ENCODE assay signal across 8 cellular contexts in genomic region chr1:27862671-27863551, GRCh38. TPM values are rescaled to one million over a fixed set of nuclear protein-coding genes. Genes with fewer than 3 reads are reported as not detected.
DNase-seq lines count a peak whose midpoint lies in the region; ATAC-seq and TF ChIP-seq lines count a peak whose summit lies in the region.

No MANE protein-coding gene starts in this region.

- H3K4me3 Mint-ChIP-seq in activated T-helper 17 cell treated with anti-CD3 and anti-CD28 coated beads, Interleukin-2, amount 50 U/mL, for 72 hours, result peak overlapping the region; percentile 27

- DNase-seq in CD1c-positive myeloid dendritic cell (ENCODE audit: extremely low spot score) (peak; percentile 96), HK-2 (ENCODE audit: unreplicated experiment) (peak; percentile 85), heart left ventricle (peak in 4 of 5 donors; percentile 56 to 78 (median 65)), gastrocnemius medialis (peak; percentile 86 to 92), NCI-H2227 treated with DMSO at 0.1 percent for 48 hours (lab: John Stamatoyannopoulos, UW) (no peak)

- H3K27me3 ChIP-seq in heart left ventricle (no peaks in the 10 kb centered on the region), gastrocnemius medialis (no peaks in the 10 kb centered on the region)

- H3K4me1 ChIP-seq in heart left ventricle, result peaks cover 0 to 66% (median 4%) of the 10 kb centered on the region in 12 donors
- peaks cover 8 to 21% of the 10 kb centered on the region in 2 donors for H3K4me1 ChIP-seq in gastrocnemius medialis

- TF ChIP-seq POLR2A in heart left ventricle (IDR thresholded peaks at IDR 0.05) (no peak), gastrocnemius medialis (IDR thresholded peaks at IDR 0.05) (peak; percentile 6 to 39)

- H3K9me3 ChIP-seq in heart left ventricle (no peaks in the 10 kb centered on the region), gastrocnemius medialis (no peaks in the 10 kb centered on the region)

- WGBS in heart left ventricle, 4 donors, result 76 to 88% (median 87%) methylated on average over 9 of the region's 9 CpGs

- peaks cover 17% of the 10 kb centered on the region for H3K4me1 Mint-ChIP-seq in activated T-helper 17 cell treated with anti-CD3 and anti-CD28 coated beads, Interleukin-2, amount 50 U/mL, for 72 hours

- intact Hi-C loops in heart left ventricle (cut with DNase I), result loop anchor here in 5 of 10 donors (5.0 to 10.0 kb wide), 5 partner anchors 114 to 344 kb away; no protein-coding TSS in a partner anchor
- intact Hi-C loops in gastrocnemius medialis (cut with DNase I; ENCODE audit: low total_unique reads), result no loop called here

- no peaks in the 10 kb centered on the region for H3K36me3 Mint-ChIP-seq in activated T-helper 17 cell treated with anti-CD3 and anti-CD28 coated beads, Interleukin-2, amount 50 U/mL, for 72 hours (ENCODE audit: low read depth)

- TF ChIP-seq CTCF in heart left ventricle (IDR thresholded peaks at IDR 0.05) (no peak), gastrocnemius medialis (IDR thresholded peaks at IDR 0.05 in 4 of 5, conservative IDR thresholded peaks at IDR 0.05 in 1 of 5) (no peak)

- no peaks in the 10 kb centered on the region for H3K27me3 Mint-ChIP-seq in activated T-helper 17 cell treated with anti-CD3 and anti-CD28 coated beads, Interleukin-2, amount 50 U/mL, for 72 hours

- no peaks in the 10 kb centered on the region for H3K36me3 ChIP-seq in heart left ventricle
- H3K36me3 ChIP-seq in gastrocnemius medialis, result no peaks in the 10 kb centered on the region

- H3K9me3 Mint-ChIP-seq in activated T-helper 17 cell treated with anti-CD3 and anti-CD28 coated beads, Interleukin-2, amount 50 U/mL, for 72 hours, result no peaks in the 10 kb centered on the region

- H3K27ac Mint-ChIP-seq in activated T-helper 17 cell treated with anti-CD3 and anti-CD28 coated beads, Interleukin-2, amount 50 U/mL, for 72 hours, result peak overlapping the region; percentile 58

- ATAC-seq in activated T-helper 17 cell treated with anti-CD3 and anti-CD28 coated beads, Interleukin-2, amount 50 U/mL, for 72 hours (replicated peaks), result peak; percentile 46
- ATAC-seq in heart left ventricle (peak; percentile 86 to 89 (median 87)), gastrocnemius medialis (peak; percentile 99), HG02970 (IDR thresholded peaks at IDR 0.05; ENCODE audit: low FRiP score, unreplicated experiment) (no peak), GM18498 (IDR thresholded peaks at IDR 0.05; ENCODE audit: unreplicated experiment) (no peak)

- H3K4me3 ChIP-seq in heart left ventricle (peak overlapping the region in 1 of 12 donors; percentile 28), gastrocnemius medialis (no peak overlapping the region)

- in situ Hi-C loops in gastrocnemius medialis (cut with MboI; ENCODE audit: low sequenced_read_pairs in 4 of 4), result loop anchor here in 2 of 4 donors (5.0 to 25.0 kb wide), 2 partner anchors 109 to 124 kb away; no protein-coding TSS in a partner anchor

- peak overlapping the region in 10 of 12 donors; percentile 10 to 94 (median 50) for H3K27ac ChIP-seq in heart left ventricle
- H3K27ac ChIP-seq in gastrocnemius medialis, result peak overlapping the region; percentile 61 to 86 (median 80)

RNA-seq across cellular contexts. Expression of gene THEMIS2, which starts 9.4 kb away (rescaled TPM):
- 10 to 100 TPM; 32.0 to 62.8 TPM for total RNA-seq in activated T-helper 17 cell treated with anti-CD3 and anti-CD28 coated beads, Interleukin-2, amount 50 U/mL, for 72 hours
- total RNA-seq in heart left ventricle (10 to 100 TPM in 3 of 9 donors, 1 to 10 TPM in 6; 1.7 to 50.8 (median 6.1) TPM), gastrocnemius medialis (10 to 100 TPM in 1 of 4 donors, 1 to 10 TPM in 3; 2.3 to 10.8 (median 7.6) TPM)
- 1 to 10 TPM; 3.4 to 7.3 TPM for polyA plus RNA-seq in heart left ventricle

RNA-seq across cellular contexts. Expression of gene PPP1R8, which starts 32.3 kb away (rescaled TPM):
- 10 to 100 TPM; 41.0 to 57.9 TPM for total RNA-seq in activated T-helper 17 cell treated with anti-CD3 and anti-CD28 coated beads, Interleukin-2, amount 50 U/mL, for 72 hours
- total RNA-seq in heart left ventricle (10 to 100 TPM; 21.4 to 31.8 (median 25.1) TPM), gastrocnemius medialis (10 to 100 TPM; 18.0 to 27.3 (median 25.0) TPM)
- polyA plus RNA-seq in heart left ventricle, result 10 to 100 TPM; 13.3 to 32.9 TPM

RNA-seq across cellular contexts. Expression of gene RPA2, which starts 51.5 kb away (rescaled TPM):
- total RNA-seq in activated T-helper 17 cell treated with anti-CD3 and anti-CD28 coated beads, Interleukin-2, amount 50 U/mL, for 72 hours, result 10 to 100 TPM; 88.9 to 98.6 TPM
- total RNA-seq in heart left ventricle (10 to 100 TPM; 14.6 to 57.4 (median 27.1) TPM), gastrocnemius medialis (10 to 100 TPM; 46.3 to 66.4 (median 52.8) TPM)
- polyA plus RNA-seq in heart left ventricle, result 10 to 100 TPM; 21.6 to 39.8 TPM

Comparison
In these comparisons a context has a peak if more than half of its experiments do, and no peak if none do; other contexts are left out.
1. ATAC-seq: peak in activated T-helper 17 cell treated with anti-CD3 and anti-CD28 coated beads, Interleukin-2, amount 50 U/mL, for 72 hours (single experiment), heart left ventricle (4 of 4) and gastrocnemius medialis (2 of 2); none in HG02970 (single experiment) and GM18498 (single experiment).
2. POLR2A ChIP-seq: peak in gastrocnemius medialis (2 of 2); none in heart left ventricle (0 of 2).